15 cellular contexts compared by ENCODE assay signal in the genomic region with DNA sequence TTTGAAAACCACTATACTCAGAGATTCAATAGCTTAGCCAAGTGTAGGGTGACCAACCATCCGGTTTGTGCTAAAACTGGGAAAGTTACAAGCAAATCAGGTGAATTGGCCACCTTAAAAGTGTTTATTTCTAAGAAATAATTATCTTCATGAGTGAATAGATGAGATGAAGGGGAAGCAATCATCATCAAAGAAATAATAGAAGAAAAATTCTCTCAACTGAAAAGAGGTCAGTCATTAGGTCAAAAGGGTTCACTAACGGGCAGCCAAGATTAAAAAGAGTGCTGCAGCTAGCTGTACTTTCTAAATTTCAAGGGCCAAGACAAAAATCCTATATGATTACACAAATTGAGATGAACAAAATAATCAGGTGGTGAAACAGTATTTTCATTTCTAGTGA. TPM values are rescaled to one million over a fixed set of nuclear protein-coding genes. Genes with fewer than 3 reads are reported as not detected.
A peak's percentile ranks its signal among the peaks of the same experiment; 100 is the strongest.
DNase-seq lines count a peak whose midpoint lies in the region; ATAC-seq and TF ChIP-seq lines count a peak whose summit lies in the region.
"Had no signal": no experiment of that assay in that cellular context is flagged by ENCODE, and none has a peak within 500 bp of the region (broad histone marks: within the 10 kb centered on the region; RNA-seq: fewer than 3 reads in every experiment).

No MANE protein-coding gene starts in this region.

- H3K36me3 ChIP-seq in ACC112 (ENCODE audit: insufficient read depth, low read length) (no peaks in the 10 kb centered on the region), colonic mucosa (no peaks in the 10 kb centered on the region)
- H3K36me3 ChIP-seq: adrenal gland, stomach, vagina had no signal

- TF ChIP-seq CTCF in GM12865 (IDR thresholded peaks at IDR 0.05; ENCODE audit: insufficient read depth, low read depth, low read length, missing control alignments), result no peak
- TF ChIP-seq CTCF in colonic mucosa (IDR thresholded peaks at IDR 0.05), result no peak

- no peaks in the 10 kb centered on the region for H3K9me3 ChIP-seq in colonic mucosa
- H3K9me3 ChIP-seq: adrenal gland, stomach, vagina had no signal

- H3K27me3 Mint-ChIP-seq in T-cell (no peaks in the 10 kb centered on the region), immature natural killer cell (ENCODE audit: low read depth in 3 of 3) (peaks cover 0 to 3% (median 1%) of the 10 kb centered on the region in 3 donors)

- DNase-seq in GM12865 (ENCODE audit: low read depth) (no peak), T-cell (no peak), immature natural killer cell (no peak), NCI-H2029 treated with DMSO at 0.1 percent for 48 hours (lab: John Stamatoyannopoulos, UW) (no peak), colonic mucosa (no peak), Kasumi-1 (lab: John Stamatoyannopoulos, UW) (no peak)
- DNase-seq: activated CD8-positive, alpha-beta memory T cell treated with anti-CD3 and anti-CD28 coated beads, Interleukin-2, amount 50 U/mL, for 48 hours; adrenal gland; central memory CD4-positive, alpha-beta T cell; NCI-H187; stomach had no signal

- peak overlapping the region; percentile 53 for H3K4me3 ChIP-seq in ACC112 (ENCODE audit: low read depth, low read length)
- peak overlapping the region; percentile 27 for H3K4me3 ChIP-seq in GM12865 (ENCODE audit: low read depth, low read length)
- H3K4me3 ChIP-seq in colonic mucosa, result no peak overlapping the region
- H3K4me3 ChIP-seq: adrenal gland, stomach, vagina had no signal

- H3K4me3 Mint-ChIP-seq in T-cell (peak overlapping the region; percentile 2 to 59 (median 14)), immature natural killer cell (peak overlapping the region; percentile 43 to 70 (median 51))

- intact Hi-C loops in colonic mucosa (cut with DNase I), result no loop called here

- H3K79me2 ChIP-seq in ACC112 (ENCODE audit: control insufficient read depth, insufficient read depth, low read length, unreplicated experiment), result peaks cover 10% of the 10 kb centered on the region

- H3K4me1 Mint-ChIP-seq in T-cell (peaks cover 0 to 10% (median 2%) of the 10 kb centered on the region in 3 donors), immature natural killer cell (peaks cover 0 to 12% of the 10 kb centered on the region in 2 donors)

- ATAC-seq in T-cell (replicated peaks in 1 of 4), result no peak
- no peak for ATAC-seq in HG02870 (IDR thresholded peaks at IDR 0.05; ENCODE audit: unreplicated experiment)
- ATAC-seq: left lobe of liver had no signal

- peaks cover 51% of the 10 kb centered on the region for H3K4me1 ChIP-seq in ACC112 (ENCODE audit: control insufficient read depth, insufficient read depth, low read length, unreplicated experiment)
- H3K4me1 ChIP-seq in colonic mucosa, result no peaks in the 10 kb centered on the region

- H3K27ac Mint-ChIP-seq in T-cell (no peak overlapping the region), immature natural killer cell (peak overlapping the region in 3 of 6 donors; percentile 4 to 54 (median 17))

- CTCF ChIA-PET in T-cell (lab: Charles Lee), result interaction anchor here in 1 of 2 donors (0.7 kb wide), 1 partner anchor 38 kb away, joined by 3 read pairs; no protein-coding TSS in a partner anchor

- POLR2A ChIA-PET in T-cell (lab: Charles Lee), result no interaction called here

- H3K27me3 ChIP-seq in ACC112 (ENCODE audit: insufficient read depth, low read length), result no peaks in the 10 kb centered on the region
- H3K27me3 ChIP-seq in colonic mucosa, result no peaks in the 10 kb centered on the region
- H3K27me3 ChIP-seq: adrenal gland, stomach, vagina had no signal

- H3K9ac ChIP-seq in colonic mucosa (ENCODE audit: low read depth in 2 of 2, low read length in 2 of 2), result no peak overlapping the region

- H3K9me3 Mint-ChIP-seq in T-cell (no peaks in the 10 kb centered on the region), immature natural killer cell (no peaks in the 10 kb centered on the region)

- no peak overlapping the region for H2AFZ ChIP-seq in ACC112 (ENCODE audit: low read length, unreplicated experiment)

- H3K36me3 Mint-ChIP-seq in T-cell (no peaks in the 10 kb centered on the region), immature natural killer cell (peaks cover 0 to 5% (median 0%) of the 10 kb centered on the region in 3 donors)

- H3K27ac ChIP-seq in ACC112 (ENCODE audit: low read depth, low read length) (peak overlapping the region; percentile 90), colonic mucosa (no peak overlapping the region)
- H3K27ac ChIP-seq: adrenal gland, vagina had no signal

RNA-seq across cellular contexts. Expression of a gene that starts 34.9 kb away (rescaled TPM):
- total RNA-seq in T-cell (10 to 100 TPM; 21.2 to 55.0 (median 23.3) TPM), colonic mucosa (10 to 100 TPM; 16.7 to 31.7 TPM)
- 10 to 100 TPM in 1 of 3 donors, 1 to 10 TPM in 2; 6.4 to 10.4 (median 9.0) TPM for polyA plus RNA-seq in immature natural killer cell
